ENCODE assay signal across 1 cellular context in genomic region chr3:52874160-52874701, GRCh38.
TF ChIP-seq lines count a peak whose summit lies in the region.

No MANE protein-coding gene starts in this region.

TF ChIP-seq in GM23338, 12 proteins besides CTCF, POLR2A, EP300 and RAD21 (continued from another document):
- TF ChIP-seq REST (IDR thresholded peaks at IDR 0.05; ENCODE audit: unreplicated experiment): no peak
